Comparison of ENCODE assay signal across 1 cellular context in genomic region chr3:39406368-39407258, GRCh38.
TF ChIP-seq lines count a peak whose summit lies in the region.

TSS of gene RPSA (plus strand) at chr3:39406720. CDS start at chr3:39407654, 934 bp downstream.

TF ChIP-seq in K562, 482 proteins besides CTCF, POLR2A, EP300 and RAD21 (continued from another document):
- TF ChIP-seq PATZ1 (CRISPR knock-in tag; IDR thresholded peaks at IDR 0.05; ENCODE audit: borderline replicate concordance) (no peak), HDAC1 (IDR thresholded peaks at IDR 0.05) (peak; percentile 94 to 100), RUNX1 (IDR thresholded peaks at IDR 0.05; ENCODE audit: low read depth) (no peak), ZBTB43 (CRISPR knock-in tag; IDR thresholded peaks at IDR 0.05) (no peak; the same call in 1 of the 2 replicates), E2F4 (CRISPR knock-in tag; IDR thresholded peaks at IDR 0.05; ENCODE audit: low read depth) (peak; percentile 70; the same call in 1 of the 2 replicates)
